In genomic region chr19:48510421-48511268, GRCh38 we compare ENCODE assay signal across 8 cellular contexts. TPM values are rescaled to one million over a fixed set of nuclear protein-coding genes. Genes with fewer than 3 reads are reported as not detected.
DNase-seq lines count a peak whose midpoint lies in the region; ATAC-seq and TF ChIP-seq lines count a peak whose summit lies in the region.

No MANE protein-coding gene starts in this region.

- H3K36me3 Mint-ChIP-seq in H9 (ENCODE audit: insufficient read depth in 1 of 3, low read depth in 3 of 3) (0 out of 7 replicates have a peak, but pooled peaks cover 0 to 5% (median 0%) of the 10 kb centered on the region in 3 experiments), neural progenitor cell (no peaks in the 10 kb centered on the region)

- H2AK5ac ChIP-seq in H9 (ENCODE audit: insufficient read length, low read length), result no peak overlapping the region

- H3K36me3 ChIP-seq in A673 (ENCODE audit: insufficient read depth, low read length, poor library complexity, severe bottlenecking), result no peaks in the 10 kb centered on the region
- no peaks in the 10 kb centered on the region for H3K36me3 ChIP-seq in Panc1 (ENCODE audit: control insufficient read depth, insufficient read depth, low read length)
- H3K36me3 ChIP-seq in neural progenitor cell, result no peaks in the 10 kb centered on the region
- H3K36me3 ChIP-seq in suprapubic skin, result no peaks in the 10 kb centered on the region

- TF ChIP-seq EP300 in suprapubic skin (IDR thresholded peaks at IDR 0.05), result no peak

- no peak overlapping the region for H4K5ac ChIP-seq in H9 (ENCODE audit: insufficient read length, low read depth, low read length)

- H3K23ac ChIP-seq in H9 (ENCODE audit: insufficient read length, low read depth, low read length), result no peak overlapping the region

- DNase-seq in A673 (ENCODE audit: low spot score) (peak; percentile 75), H9 (peak; percentile 83), Panc1 (ENCODE audit: low read depth, low spot score) (no peak), foreskin fibroblast (peak in 1 of 2 donors; percentile 72), neural progenitor cell (ENCODE audit: low spot score) (peak; percentile 87), suprapubic skin (ENCODE audit: low spot score in 2 of 2) (no peak)
- DNase-seq in activated T-helper 9 cell treated with anti-CD3 and anti-CD28 coated beads, Interleukin-2, amount 50 U/mL, for 16 hours (ENCODE audit: low read depth), result peak; percentile 69

- no peak overlapping the region for H3K18ac ChIP-seq in H9 (ENCODE audit: insufficient read length, low read depth, low read length)

- H3K9ac ChIP-seq in H9 (ENCODE audit: extremely low read depth, insufficient read length, low read length) (no peak overlapping the region), neural progenitor cell (no peak overlapping the region)

- no peaks in the 10 kb centered on the region for H4K20me1 ChIP-seq in H9 (ENCODE audit: control insufficient read depth, insufficient read depth, insufficient read length)
- no peaks in the 10 kb centered on the region for H4K20me1 ChIP-seq in neural progenitor cell (ENCODE audit: low read depth)

- H3K79me2 ChIP-seq in H9 (ENCODE audit: insufficient read depth, low read length) (no peaks in the 10 kb centered on the region), neural progenitor cell (ENCODE audit: low read depth) (no peaks in the 10 kb centered on the region)

- no peaks in the 10 kb centered on the region for H3K9me3 Mint-ChIP-seq in H9
- no peaks in the 10 kb centered on the region for H3K9me3 Mint-ChIP-seq in neural progenitor cell

- TF ChIP-seq POLR2A in suprapubic skin (IDR thresholded peaks at IDR 0.05), result no peak

- POLR2A ChIA-PET in A673 (lab: Charles Lee; ENCODE audit: low non-redundant PET) (no interaction called here), Panc1 (lab: Charles Lee) (interaction anchor here (0.7 kb wide), 1 partner anchor 152 kb away, joined by 13 read pairs; no protein-coding TSS in a partner anchor)

- peaks cover 32% of the 10 kb centered on the region for H3F3A ChIP-seq in neural progenitor cell (ENCODE audit: low read depth)

- no peak overlapping the region for H3K56ac ChIP-seq in H9 (ENCODE audit: insufficient read length, low read depth, low read length)

- H2BK15ac ChIP-seq in H9 (ENCODE audit: low read depth, low read length), result no peak overlapping the region

- intact Hi-C loops in A673 (cut with micrococcal nuclease; ENCODE audit: unreplicated experiment), result no loop called here
- intact Hi-C loops in Panc1 (cut with micrococcal nuclease; ENCODE audit: unreplicated experiment), result no loop called here

- H3K27me3 ChIP-seq in A673 (replicated peaks; ENCODE audit: insufficient read depth, low read depth, low read length, poor library complexity) (no peaks in the 10 kb centered on the region), H9 (ENCODE audit: insufficient read depth, low read length) (peaks cover 2% of the 10 kb centered on the region; the same call in 1 of the 2 replicates), Panc1 (ENCODE audit: control insufficient read depth, insufficient read depth, low read length) (no peaks in the 10 kb centered on the region), neural progenitor cell (peaks cover 30% of the 10 kb centered on the region), suprapubic skin (peaks cover 36% of the 10 kb centered on the region)

- H2BK12ac ChIP-seq in H9 (ENCODE audit: insufficient read length, low read depth, low read length), result no peak overlapping the region

- H4K91ac ChIP-seq in H9 (ENCODE audit: insufficient read length, low read depth, low read length), result no peak overlapping the region

- H3K23me2 ChIP-seq in H9 (ENCODE audit: insufficient read length, low read depth, low read length, poor library complexity, severe bottlenecking), result peaks cover 12% of the 10 kb centered on the region

- H3K27ac ChIP-seq in A673 (ENCODE audit: low read depth, low read length, poor library complexity, severe bottlenecking), result no peak overlapping the region
- no peak overlapping the region for H3K27ac ChIP-seq in H9 (ENCODE audit: insufficient read length, low read depth, low read length)
- 0 out of 2 replicates have a peak overlapping the region, but pooled peaks have one; percentile 29 for H3K27ac ChIP-seq in Panc1 (ENCODE audit: low read length)
- H3K27ac ChIP-seq in neural progenitor cell, result no peak overlapping the region
- no peak overlapping the region for H3K27ac ChIP-seq in suprapubic skin

- H2BK120ac ChIP-seq in H9 (ENCODE audit: low read depth, low read length, poor library complexity, severe bottlenecking), result no peak overlapping the region

- H2AFZ ChIP-seq in H9 (ENCODE audit: low read length) (no peak overlapping the region), neural progenitor cell (replicated peaks) (peak overlapping the region; percentile 56)

- no peaks in the 10 kb centered on the region for H3K4me1 ChIP-seq in A673 (ENCODE audit: insufficient read depth, low read length, poor library complexity, severe bottlenecking)
- H3K4me1 ChIP-seq in H9 (ENCODE audit: insufficient read depth, low read length), result no peaks in the 10 kb centered on the region
- H3K4me1 ChIP-seq in Panc1 (ENCODE audit: control insufficient read depth, insufficient read depth, low read length), result no peaks in the 10 kb centered on the region
- H3K4me1 ChIP-seq in neural progenitor cell, result no peaks in the 10 kb centered on the region
- H3K4me1 ChIP-seq in suprapubic skin, result peaks cover 22% of the 10 kb centered on the region

- CTCF ChIA-PET in A673 (lab: Charles Lee), result interaction anchor here (0.6 kb wide), 1 partner anchor 74 kb away, joined by 3 read pairs; no protein-coding TSS in a partner anchor
- CTCF ChIA-PET in Panc1 (lab: Charles Lee), result interaction anchor here (0.7 kb wide), 1 partner anchor 35 kb away, joined by 10 read pairs; no protein-coding TSS in a partner anchor

- H3K4me2 ChIP-seq in H9 (ENCODE audit: insufficient read depth, insufficient read length, low read length) (peak overlapping the region; percentile 70), neural progenitor cell (peak overlapping the region; percentile 92)

- H3K9me3 ChIP-seq in A673 (ENCODE audit: low read depth, low read length, poor library complexity, severe bottlenecking) (no peaks in the 10 kb centered on the region), H9 (ENCODE audit: control insufficient read depth, low read depth, low read length) (no peaks in the 10 kb centered on the region), Panc1 (ENCODE audit: control insufficient read depth, insufficient read depth, low read depth, low read length) (no peaks in the 10 kb centered on the region), neural progenitor cell (ENCODE audit: low read depth) (no peaks in the 10 kb centered on the region), suprapubic skin (no peaks in the 10 kb centered on the region)

- H2BK20ac ChIP-seq in H9 (ENCODE audit: low read depth, low read length, poor library complexity, severe bottlenecking), result no peak overlapping the region

- peak overlapping the region in 1 of 3 experiments; percentile 12; a peak in 2 of 7 replicates for H3K27ac Mint-ChIP-seq in H9
- H3K27ac Mint-ChIP-seq in neural progenitor cell, result peak overlapping the region; percentile 81

- no peak overlapping the region for H4K8ac ChIP-seq in H9 (replicated peaks; ENCODE audit: insufficient read length, low read depth, low read length)

- peak overlapping the region; percentile 62 to 89 for H3K4me3 Mint-ChIP-seq in H9
- peak overlapping the region; percentile 90 for H3K4me3 Mint-ChIP-seq in neural progenitor cell

- H2BK5ac ChIP-seq in H9 (ENCODE audit: insufficient read length, low read length), result no peak overlapping the region

- H3K27me3 Mint-ChIP-seq in H9 (ENCODE audit: low read depth) (peaks cover 6% of the 10 kb centered on the region), neural progenitor cell (ENCODE audit: insufficient read depth, low read depth) (peaks cover 14% of the 10 kb centered on the region)

- peak overlapping the region; percentile 33 for H3K4me3 ChIP-seq in A673 (ENCODE audit: low read depth, low read length, poor library complexity, severe bottlenecking)
- peak overlapping the region; percentile 33 to 39 for H3K4me3 ChIP-seq in Panc1 (ENCODE audit: low read depth in 2 of 2, low read length in 2 of 2)
- peak overlapping the region; percentile 17 to 29 for H3K4me3 ChIP-seq in foreskin fibroblast (ENCODE audit: low read depth in 1 of 2, low read length in 2 of 2)
- peak overlapping the region; percentile 52 for H3K4me3 ChIP-seq in neural progenitor cell
- H3K4me3 ChIP-seq in suprapubic skin, result peak overlapping the region; percentile 5

- no TSS peak for BruUV-seq in A673 (replicated peaks; lab: Mats Ljungman, UMichigan)
- BruUV-seq in Panc1 (replicated peaks; lab: Mats Ljungman, UMichigan), result no TSS peak

- WGBS in H9 (ENCODE audit: extremely low coverage, insufficient read length, low lambda C conversion rate), result no CpG with 5 or more reads among the region's 24 CpGs
- WGBS in suprapubic skin, result 23% methylated on average over 15 of the region's 24 CpGs

- in situ Hi-C loops in Panc1 (cut with HindIII; ENCODE audit: low pct_unique_long_range_greater_than_20kb, low sequenced_read_pairs), result no loop called here

- no peak overlapping the region for H3K14ac ChIP-seq in H9 (ENCODE audit: insufficient read depth, low read length)

- no peaks in the 10 kb centered on the region for H3K79me1 ChIP-seq in H9 (ENCODE audit: insufficient read depth, low read depth, low read length, poor library complexity, severe bottlenecking)

- TF ChIP-seq CTCF in A673 (conservative IDR thresholded peaks at IDR 0.05; ENCODE audit: low read depth, low read length) (no peak), H9 (conservative IDR thresholded peaks at IDR 0.05) (no peak), Panc1 (IDR thresholded peaks at IDR 0.05) (no peak), foreskin fibroblast (IDR thresholded peaks at IDR 0.05; ENCODE audit: low read depth, low read length) (no peak), neural progenitor cell (IDR thresholded peaks at IDR 0.05) (no peak), suprapubic skin (IDR thresholded peaks at IDR 0.05) (no peak)

- H3T11ph ChIP-seq in H9 (ENCODE audit: low read length), result no peak overlapping the region

- H3K4me1 Mint-ChIP-seq in H9, result peaks cover 15 to 19% of the 10 kb centered on the region in 2 experiments
- H3K4me1 Mint-ChIP-seq in neural progenitor cell, result peaks cover 26% of the 10 kb centered on the region

- H3K4ac ChIP-seq in H9 (ENCODE audit: low read depth, low read length), result no peak overlapping the region

- ATAC-seq in Panc1, result peak; percentile 74
- ATAC-seq in HG03095 (IDR thresholded peaks at IDR 0.05; ENCODE audit: unreplicated experiment), result no peak

RNA-seq across cellular contexts. Expression of gene LMTK3, which starts 1.0 kb away (rescaled TPM):
- 0.52 and 1.0 TPM in 2 replicates for total RNA-seq in A673 (2021)
- 14.4 and 15.2 TPM in 2 replicates for total RNA-seq in H9 (2021)
- total RNA-seq in Panc1 (2021; ENCODE audit: unreplicated experiment), result 10.6 TPM
- polyA plus RNA-seq in Panc1 (2012; ENCODE audit: insufficient read length), result 16.9 TPM
- total RNA-seq in neural progenitor cell (ENCODE audit: low replicate concordance), result 0.02 and 3.5 TPM in 2 replicates
- total RNA-seq in suprapubic skin, result 1 to 10 TPM; 1.3 to 3.5 (median 1.6) TPM

RNA-seq across cellular contexts. Expression of gene SULT2B1, which starts 41.3 kb away (rescaled TPM):
- total RNA-seq in A673 (2021) (0.24 and 0.60 TPM in 2 replicates), H9 (2021) (1.3 and 1.7 TPM in 2 replicates), Panc1 (2021; ENCODE audit: unreplicated experiment) (3.6 TPM), neural progenitor cell (ENCODE audit: low replicate concordance) (1.6 TPM in 1 of 2 replicates, not detected in the other), suprapubic skin (100 to 1,000 TPM in 2 of 4 donors, 10 to 100 TPM in 2; 26.0 to 162 (median 122) TPM)
- polyA plus RNA-seq in Panc1 (2012; ENCODE audit: insufficient read length), result 7.1 TPM

RNA-seq across cellular contexts. Expression of gene CYTH2, which starts 41.5 kb away (rescaled TPM):
- 120 and 125 TPM in 2 replicates for total RNA-seq in A673 (2021)
- total RNA-seq in H9 (2021), result 97.1 and 103 TPM in 2 replicates
- 53.4 TPM for total RNA-seq in Panc1 (2021; ENCODE audit: unreplicated experiment)
- 47.4 TPM for polyA plus RNA-seq in Panc1 (2012; ENCODE audit: insufficient read length)
- total RNA-seq in neural progenitor cell (ENCODE audit: low replicate concordance), result 50.3 and 107 TPM in 2 replicates
- 10 to 100 TPM; 54.9 to 86.5 (median 63.2) TPM for total RNA-seq in suprapubic skin

RNA-seq across cellular contexts. Expression of gene KCNJ14, which starts 55.3 kb away (rescaled TPM):
- total RNA-seq in A673 (2021) (6.5 and 7.0 TPM in 2 replicates), H9 (2021) (1.1 and 1.2 TPM in 2 replicates), Panc1 (2021; ENCODE audit: unreplicated experiment) (2.9 TPM), neural progenitor cell (ENCODE audit: low replicate concordance) (0.69 and 0.74 TPM in 2 replicates), suprapubic skin (1 to 10 TPM; 4.2 to 4.7 (median 4.6) TPM)
- 0.82 TPM for polyA plus RNA-seq in Panc1 (2012; ENCODE audit: insufficient read length)

Comparison
In these comparisons a context has a peak if more than half of its experiments do, and no peak if none do; other contexts are left out.
1. DNase-seq: peak in A673 (single experiment), H9 (single experiment), activated T-helper 9 cell treated with anti-CD3 and anti-CD28 coated beads, Interleukin-2, amount 50 U/mL, for 16 hours (single experiment) and neural progenitor cell (single experiment); none in Panc1 (single experiment) and suprapubic skin (0 of 2).
2. Peak in every context shown above with its lines, with median percentiles within 50 percentile points of each other: H3K4me3 ChIP-seq.